14 cellular contexts compared by ENCODE assay signal in genomic region chr7:121286742-121287699, GRCh38.
A peak's percentile ranks its signal among the peaks of the same experiment; 100 is the strongest.
DNase-seq lines count a peak whose midpoint lies in the region; ATAC-seq lines count a peak whose summit lies in the region.
"Had no signal": no experiment of that assay in that cellular context is flagged by ENCODE, and none has a peak within 500 bp of the region (broad histone marks: within the 10 kb centered on the region; RNA-seq: fewer than 3 reads in every experiment).

No MANE protein-coding gene starts in this region.

- no peak overlapping the region for H3K4me3 Mint-ChIP-seq in stimulated activated effector memory CD8-positive, alpha-beta T cell treated with anti-CD3 and anti-CD28 coated beads, Interleukin-12 subunit alpha, Interleukin-12 subunit beta, amount 100 ng/mL, for 72 hours
- H3K4me3 Mint-ChIP-seq: T-helper 2 cell treated with Interferon-gamma antibody and Interleukin-4, amounts not matched to agents 5 μg/mL and 100 μg/mL, for 36 hours had no signal

- H3K4me1 Mint-ChIP-seq in stimulated activated effector memory CD8-positive, alpha-beta T cell treated with anti-CD3 and anti-CD28 coated beads, Interleukin-12 subunit alpha, Interleukin-12 subunit beta, amount 100 ng/mL, for 72 hours: peaks cover 10% of the 10 kb centered on the region

- H3K9me3 Mint-ChIP-seq in stimulated activated effector memory CD8-positive, alpha-beta T cell treated with anti-CD3 and anti-CD28 coated beads, Interleukin-12 subunit alpha, Interleukin-12 subunit beta, amount 100 ng/mL, for 72 hours: peaks cover 9% of the 10 kb centered on the region

- ATAC-seq in activated CD4-positive, CD25-positive, alpha-beta regulatory T cell treated with anti-CD3 and anti-CD28 coated beads, Interleukin-2, amount 50 U/mL, for 24 hours: peak; percentile 65 to 71
- ATAC-seq in stimulated activated effector memory CD8-positive, alpha-beta T cell treated with anti-CD3 and anti-CD28 coated beads, Interleukin-12 subunit alpha, Interleukin-12 subunit beta, amount 100 ng/mL, for 72 hours: peak; percentile 77
- ATAC-seq in GM21515 (IDR thresholded peaks at IDR 0.05; ENCODE audit: unreplicated experiment) (no peak), GM19397 (IDR thresholded peaks at IDR 0.05; ENCODE audit: unreplicated experiment) (no peak)
- ATAC-seq: GM12878 had no signal

- H3K36me3 Mint-ChIP-seq in stimulated activated effector memory CD8-positive, alpha-beta T cell treated with anti-CD3 and anti-CD28 coated beads, Interleukin-12 subunit alpha, Interleukin-12 subunit beta, amount 100 ng/mL, for 72 hours: no peaks in the 10 kb centered on the region

- no peak overlapping the region for H3K27ac Mint-ChIP-seq in stimulated activated effector memory CD8-positive, alpha-beta T cell treated with anti-CD3 and anti-CD28 coated beads, Interleukin-12 subunit alpha, Interleukin-12 subunit beta, amount 100 ng/mL, for 72 hours
- H3K27ac Mint-ChIP-seq: T-helper 2 cell treated with Interferon-gamma antibody and Interleukin-4, amounts not matched to agents 5 μg/mL and 100 μg/mL, for 36 hours had no signal

- DNase-seq in activated CD4-positive, CD25-positive, alpha-beta regulatory T cell (lab: John Stamatoyannopoulos, UW): no peak
- peak; percentile 11 for DNase-seq in LoVo (ENCODE audit: low spot score)
- peak; percentile 51 for DNase-seq in amniotic epithelial cell (ENCODE audit: low read depth)
- DNase-seq in stimulated activated effector memory CD8-positive, alpha-beta T cell treated with anti-CD3 and anti-CD28 coated beads, Interleukin-12 subunit alpha, Interleukin-12 subunit beta, amount 100 ng/mL, for 72 hours (ENCODE audit: low spot score in 2 of 2): no peak
- no peak for DNase-seq in NCI-H446 (lab: John Stamatoyannopoulos, UW)
- DNase-seq: DMS 273 treated with DMSO at 0.1 percent for 48 hours, MG63, occipital lobe, PC-9 had no signal

Comparison
In these comparisons a context has a peak if more than half of its experiments do, and no peak if none do; other contexts are left out.
1. ATAC-seq: peak in activated CD4-positive, CD25-positive, alpha-beta regulatory T cell treated with anti-CD3 and anti-CD28 coated beads, Interleukin-2, amount 50 U/mL, for 24 hours (2 of 2) and stimulated activated effector memory CD8-positive, alpha-beta T cell treated with anti-CD3 and anti-CD28 coated beads, Interleukin-12 subunit alpha, Interleukin-12 subunit beta, amount 100 ng/mL, for 72 hours (single experiment); none in GM21515 (single experiment) and GM19397 (single experiment).
2. DNase-seq: peak in LoVo (single experiment) and amniotic epithelial cell (single experiment); none in activated CD4-positive, CD25-positive, alpha-beta regulatory T cell (0 of 4), stimulated activated effector memory CD8-positive, alpha-beta T cell treated with anti-CD3 and anti-CD28 coated beads, Interleukin-12 subunit alpha, Interleukin-12 subunit beta, amount 100 ng/mL, for 72 hours (0 of 2) and NCI-H446 (0 of 2).